8 cellular contexts compared by ENCODE assay signal in genomic region chr4:147984065-147984777, GRCh38.
DNase-seq lines count a peak whose midpoint lies in the region; ATAC-seq and TF ChIP-seq lines count a peak whose summit lies in the region.
"Had no signal": no experiment of that assay in that cellular context is flagged by ENCODE, and none has a peak within 500 bp of the region (broad histone marks: within the 10 kb centered on the region; RNA-seq: fewer than 3 reads in every experiment).

No MANE protein-coding gene starts in this region.

- H3K56ac ChIP-seq in mesendoderm (ENCODE audit: low read length): peak overlapping the region; percentile 57

- H3K9me3 ChIP-seq in GM23248 (ENCODE audit: low read depth) (no peaks in the 10 kb centered on the region), PC-3 (ENCODE audit: low read length) (no peaks in the 10 kb centered on the region)

- no peaks in the 10 kb centered on the region for H4K20me1 ChIP-seq in GM23248 (ENCODE audit: insufficient read depth)
- H4K20me1 ChIP-seq in PC-3 (ENCODE audit: low read length): no peaks in the 10 kb centered on the region

- no peak overlapping the region for H2BK5ac ChIP-seq in mesendoderm (ENCODE audit: low read length)

- H4K8ac ChIP-seq in mesendoderm (ENCODE audit: low read depth, low read length): no peak overlapping the region

- CTCF ChIA-PET in PC-3 (lab: Charles Lee): interaction anchor here (0.6 to 0.7 kb wide), 3 partner anchors 227 to 1047 kb away, joined by 3 to 4 read pairs (median 3); partner anchors contain the start of gene NR3C2

- ATAC-seq in PC-3: peak; percentile 73

- H3K27me3 ChIP-seq in GM23248 (replicated peaks; ENCODE audit: insufficient read depth): no peaks in the 10 kb centered on the region
- H3K27me3 ChIP-seq in PC-3 (ENCODE audit: low read length): no peaks in the 10 kb centered on the region
- no peaks in the 10 kb centered on the region for H3K27me3 ChIP-seq in mesendoderm (ENCODE audit: insufficient read depth, low read length, poor library complexity)

- no peaks in the 10 kb centered on the region for H3K36me3 ChIP-seq in GM23248 (ENCODE audit: low read depth)
- H3K36me3 ChIP-seq in PC-3 (ENCODE audit: low read depth, low read length): no peaks in the 10 kb centered on the region
- no peaks in the 10 kb centered on the region for H3K36me3 ChIP-seq in mesendoderm (ENCODE audit: control insufficient read depth, insufficient read depth, low read length)

- H3K79me1 ChIP-seq in mesendoderm (ENCODE audit: low read length): peaks cover 3% of the 10 kb centered on the region

- no peak overlapping the region for H3K23ac ChIP-seq in mesendoderm (ENCODE audit: low read length)

- intact Hi-C loops in PC-3 (cut with micrococcal nuclease): no loop called here

- in situ Hi-C loops in GM23248 (cut with MboI): no loop called here

- no peak overlapping the region for H2AK5ac ChIP-seq in mesendoderm (ENCODE audit: low read length)

- H3K79me2 ChIP-seq in GM23248 (ENCODE audit: insufficient read depth) (peaks cover 58% of the 10 kb centered on the region), PC-3 (ENCODE audit: low read length) (no peaks in the 10 kb centered on the region), mesendoderm (ENCODE audit: control insufficient read depth, insufficient read depth, low read length) (no peaks in the 10 kb centered on the region)

- no peak overlapping the region for H2BK15ac ChIP-seq in mesendoderm (replicated peaks; ENCODE audit: low read depth)

- H4K5ac ChIP-seq in mesendoderm (ENCODE audit: low read length): no peak overlapping the region

- H3K9ac ChIP-seq in GM23248: no peak overlapping the region
- H3K9ac ChIP-seq in PC-3 (ENCODE audit: low read length): no peak overlapping the region
- no peak overlapping the region for H3K9ac ChIP-seq in mesendoderm (ENCODE audit: low read length)

- no peak overlapping the region for H3K27ac ChIP-seq in GM23248
- no peak overlapping the region for H3K27ac ChIP-seq in PC-3 (ENCODE audit: low read length)
- H3K27ac ChIP-seq in mesendoderm (ENCODE audit: low read depth, low read length): no peak overlapping the region
- H3K27ac ChIP-seq: skin epidermis had no signal

- H2AFZ ChIP-seq in GM23248: no peak overlapping the region
- H2AFZ ChIP-seq in PC-3 (ENCODE audit: low read length): no peak overlapping the region

- H3K9me2 ChIP-seq in GM23248 (ENCODE audit: insufficient read depth) (no peaks in the 10 kb centered on the region), PC-3 (replicated peaks; ENCODE audit: low read length) (no peaks in the 10 kb centered on the region)

- peaks cover 16% of the 10 kb centered on the region for H3K4me1 ChIP-seq in GM23248 (ENCODE audit: insufficient read depth)
- no peaks in the 10 kb centered on the region for H3K4me1 ChIP-seq in PC-3 (ENCODE audit: insufficient read depth, low read length)
- peaks cover 12% of the 10 kb centered on the region for H3K4me1 ChIP-seq in mesendoderm (ENCODE audit: control insufficient read depth, low read depth, low read length)

- no TSS peak for BruUV-seq in PC-3 (replicated peaks; lab: Mats Ljungman, UMichigan)

- H3K4me3 ChIP-seq in GM23248 (no peak overlapping the region), PC-3 (ENCODE audit: low read length) (no peak overlapping the region), mesendoderm (ENCODE audit: low read length) (no peak overlapping the region)
- H3K4me3 ChIP-seq: skin epidermis had no signal

- H3F3A ChIP-seq in GM23248 (ENCODE audit: insufficient read depth) (peaks cover 16% of the 10 kb centered on the region; the same call in 1 of the 2 replicates), PC-3 (ENCODE audit: low read length, unreplicated experiment) (no peaks in the 10 kb centered on the region)

- DNase-seq in COR-L47 (lab: John Stamatoyannopoulos, UW) (peak; percentile 46), GM23248 (peak; percentile 59), PC-3 (peak; percentile 60), dermis microvascular lymphatic vessel endothelial cell (ENCODE audit: low read depth in 2 of 2) (peak; percentile 49 to 65), mesendoderm (peak; percentile 90), OCI-M2 (lab: John Stamatoyannopoulos, UW; ENCODE audit: unreplicated experiment) (no peak)
- DNase-seq in effector CD8-positive, alpha-beta T cell (lab: John Stamatoyannopoulos, UW): no peak

- POLR2A ChIA-PET in PC-3 (lab: Charles Lee; ENCODE audit: unreplicated experiment): no interaction called here

- peak overlapping the region; percentile 10 for H3K4ac ChIP-seq in mesendoderm (ENCODE audit: low read depth, low read length)

- peak overlapping the region; percentile 24 for H3K18ac ChIP-seq in mesendoderm (ENCODE audit: low read length)

- WGBS in GM23248 (ENCODE audit: low coverage in 1 of 2, low lambda C conversion rate in 2 of 2, missing lambda C conversion rate in 2 of 2), 2 experiments: 73 to 78% methylated on average over 15 of the region's 15 CpGs
- WGBS in mesendoderm (ENCODE audit: extremely low coverage, insufficient coverage, low lambda C conversion rate): no CpG with 5 or more reads among the region's 15 CpGs

- no peak overlapping the region for H3K4me2 ChIP-seq in GM23248 (ENCODE audit: unreplicated experiment)
- no peak overlapping the region for H3K4me2 ChIP-seq in PC-3 (ENCODE audit: low read length)
- no peak overlapping the region for H3K4me2 ChIP-seq in mesendoderm (ENCODE audit: low read length)

- no peak overlapping the region for H2BK120ac ChIP-seq in mesendoderm (ENCODE audit: low read depth, low read length)

- TF ChIP-seq CTCF in PC-3 (conservative IDR thresholded peaks at IDR 0.05; ENCODE audit: low read depth, low read length): peak; percentile 79

Comparison
In these comparisons a context has a peak if more than half of its experiments do, and no peak if none do; other contexts are left out.
1. DNase-seq: peak in COR-L47 (single experiment), GM23248 (single experiment), PC-3 (single experiment), dermis microvascular lymphatic vessel endothelial cell (2 of 2) and mesendoderm (single experiment); none in OCI-M2 (single experiment) and effector CD8-positive, alpha-beta T cell (single experiment).